In genomic region chr3:178097576-178097975, GRCh38 we compare ENCODE assay signal across 12 cellular contexts.
DNase-seq lines count a peak whose midpoint lies in the region; ATAC-seq and TF ChIP-seq lines count a peak whose summit lies in the region.
"Had no signal": no experiment of that assay in that cellular context is flagged by ENCODE, and none has a peak within 500 bp of the region (broad histone marks: within the 10 kb centered on the region; RNA-seq: fewer than 3 reads in every experiment).

No MANE protein-coding gene starts in this region.

- DNase-seq in EH (ENCODE audit: low read depth) = peak; percentile 86
- peak; percentile 33 for DNase-seq in RPMI7951 (ENCODE audit: low read depth)
- DNase-seq in fibroblast of peridontal ligament (ENCODE audit: extremely low read depth) = peak; percentile 99
- DNase-seq in osteocyte (ENCODE audit: extremely low spot score, unreplicated experiment) = no peak
- DNase-seq in stimulated activated naive CD4-positive, alpha-beta T cell (lab: John Stamatoyannopoulos, UW) = no peak
- DNase-seq in amygdala (lab: John Stamatoyannopoulos, UW) = no peak
- DNase-seq: activated CD8-positive, alpha-beta memory T cell treated with anti-CD3 and anti-CD28 coated beads for 24 hours; amniotic stem cell; NCI-H524 treated with DMSO at 0.1 percent for 48 hours; SW 1271 had no signal

- peaks cover 28% of the 10 kb centered on the region for H3K9me3 Mint-ChIP-seq in osteocyte (ENCODE audit: unreplicated experiment)

- peak overlapping the region; percentile 62 for H3K27ac Mint-ChIP-seq in osteocyte (ENCODE audit: unreplicated experiment)

- H3K4me3 Mint-ChIP-seq in osteocyte (ENCODE audit: unreplicated experiment) = no peak overlapping the region

- H3K27me3 Mint-ChIP-seq in osteocyte (ENCODE audit: unreplicated experiment) = no peaks in the 10 kb centered on the region

- peaks cover 15% of the 10 kb centered on the region for H3K4me1 Mint-ChIP-seq in osteocyte (ENCODE audit: unreplicated experiment)

- ATAC-seq in HG02852 (IDR thresholded peaks at IDR 0.05; ENCODE audit: unreplicated experiment) (no peak), HG03571 (IDR thresholded peaks at IDR 0.05; ENCODE audit: unreplicated experiment) (no peak)

- TF ChIP-seq CTCF in osteocyte (IDR thresholded peaks at IDR 0.05) = no peak

- H3K36me3 Mint-ChIP-seq in osteocyte (ENCODE audit: unreplicated experiment) = peaks cover 13% of the 10 kb centered on the region

Comparison
In these comparisons a context has a peak if more than half of its experiments do, and no peak if none do; other contexts are left out.
1. DNase-seq: peak in EH (single experiment), RPMI7951 (single experiment) and fibroblast of peridontal ligament (single experiment); none in osteocyte (single experiment), stimulated activated naive CD4-positive, alpha-beta T cell (0 of 6) and amygdala (0 of 56).